ENCODE assay signal across 21 cellular contexts in genomic region chr13:40464991-40465390, GRCh38.
"Had no signal": no experiment of that assay in that cellular context is flagged by ENCODE, and none has a peak within 500 bp of the region (broad histone marks: within the 10 kb centered on the region; RNA-seq: fewer than 3 reads in every experiment).

No MANE protein-coding gene starts in this region.

- H3K4me1 ChIP-seq: esophagus muscularis mucosa, lower lobe of right lung, right atrium auricular region, suprapubic skin, thyroid gland, upper lobe of left lung, uterus had no signal

- H3K27me3 ChIP-seq: esophagus muscularis mucosa, gastrocnemius medialis, neutrophil, right atrium auricular region, suprapubic skin, thyroid gland, upper lobe of left lung, uterus had no signal

- H3K4me3 ChIP-seq: esophagus muscularis mucosa, gastrocnemius medialis, left ventricle myocardium inferior, lower lobe of right lung, right atrium auricular region, suprapubic skin, thyroid gland, upper lobe of left lung, uterus had no signal

- ATAC-seq: gastrocnemius medialis, lower lobe of right lung had no signal

- H3K27ac ChIP-seq: epithelial cell of prostate, esophagus muscularis mucosa, gastrocnemius medialis, left ventricle myocardium inferior, lower lobe of right lung, neutrophil, right atrium auricular region, suprapubic skin, thyroid gland, upper lobe of left lung, uterus had no signal

- H3K4me3 Mint-ChIP-seq: nephron progenitor cell had no signal

- H3K27ac Mint-ChIP-seq: nephron progenitor cell had no signal

- DNase-seq: effector memory CD4-positive, alpha-beta T cell; gastrocnemius medialis; islet precursor cell; left ventricle myocardium inferior; lower lobe of right lung; mesenchymal stem cell; naive B cell; nephron progenitor cell; posterior cingulate gyrus; small intestine; stimulated activated CD4-positive, alpha-beta T cell treated with anti-CD3 and anti-CD28 coated beads, Interleukin-12 subunit alpha, Interleukin-12 subunit beta, amount 100 ng/mL, for 4 hours; stimulated activated naive CD4-positive, alpha-beta T cell treated with Interleukin-2 at 50 U/mL for 16 hours; thyroid gland; upper lobe of left lung; uterus had no signal

- H3K9me3 ChIP-seq: gastrocnemius medialis, left ventricle myocardium inferior, lower lobe of right lung, neutrophil, right atrium auricular region, suprapubic skin, thyroid gland, upper lobe of left lung, uterus had no signal

- H3K36me3 ChIP-seq: esophagus muscularis mucosa, gastrocnemius medialis, left ventricle myocardium inferior, lower lobe of right lung, neutrophil, right atrium auricular region, suprapubic skin, thyroid gland, upper lobe of left lung, uterus had no signal

- FAIRE-seq: endometrium, small intestine had no signal

- H3K27me3 Mint-ChIP-seq: naive B cell had no signal
